ENCODE assay signal across 1 cellular context in the genomic region with DNA sequence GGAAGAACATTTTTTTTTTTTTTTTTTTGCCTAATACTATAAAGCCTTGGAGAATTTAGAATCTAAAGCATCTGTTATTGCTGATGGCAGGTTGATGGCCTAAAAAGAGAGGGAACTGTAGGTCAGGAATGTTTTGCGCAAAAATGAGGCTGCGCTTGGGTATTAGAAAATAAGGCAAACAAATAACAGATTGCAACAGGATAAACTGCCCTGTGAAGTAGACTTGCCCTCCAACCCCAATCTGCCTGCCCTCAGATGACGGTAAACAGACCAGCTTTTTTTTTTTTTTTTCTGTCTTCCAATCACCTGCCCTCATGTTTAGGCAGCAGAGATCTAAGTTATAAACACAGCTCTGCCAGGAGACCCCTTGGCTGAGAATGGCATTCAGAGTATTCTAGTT.
TF ChIP-seq lines count a peak whose summit lies in the region.

No MANE protein-coding gene starts in this region.

TF ChIP-seq in HepG2, 621 proteins besides CTCF, POLR2A, EP300 and RAD21 (continued from another document and continues in another):
- TF ChIP-seq, protein P1, sequence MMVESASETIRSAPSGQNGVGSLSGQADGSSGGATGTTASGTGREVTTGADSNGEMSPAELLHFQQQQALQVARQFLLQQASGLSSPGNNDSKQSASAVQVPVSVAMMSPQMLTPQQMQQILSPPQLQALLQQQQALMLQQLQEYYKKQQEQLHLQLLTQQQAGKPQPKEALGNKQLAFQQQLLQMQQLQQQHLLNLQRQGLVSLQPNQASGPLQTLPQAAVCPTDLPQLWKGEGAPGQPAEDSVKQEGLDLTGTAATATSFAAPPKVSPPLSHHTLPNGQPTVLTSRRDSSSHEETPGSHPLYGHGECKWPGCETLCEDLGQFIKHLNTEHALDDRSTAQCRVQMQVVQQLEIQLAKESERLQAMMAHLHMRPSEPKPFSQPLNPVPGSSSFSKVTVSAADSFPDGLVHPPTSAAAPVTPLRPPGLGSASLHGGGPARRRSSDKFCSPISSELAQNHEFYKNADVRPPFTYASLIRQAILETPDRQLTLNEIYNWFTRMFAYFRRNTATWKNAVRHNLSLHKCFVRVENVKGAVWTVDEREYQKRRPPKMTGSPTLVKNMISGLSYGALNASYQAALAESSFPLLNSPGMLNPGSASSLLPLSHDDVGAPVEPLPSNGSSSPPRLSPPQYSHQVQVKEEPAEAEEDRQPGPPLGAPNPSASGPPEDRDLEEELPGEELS (CRISPR knock-in tag; IDR thresholded peaks at IDR 0.05), result peak; percentile 99
- peak; percentile 96 for TF ChIP-seq MED1 (CRISPR knock-in tag; IDR thresholded peaks at IDR 0.05)
- 0 out of 2 replicates have a peak, but pooled peaks have one; percentile 66 for TF ChIP-seq NKX3-1 (CRISPR knock-in tag; IDR thresholded peaks at IDR 0.05)
- TF ChIP-seq ZFP62 (CRISPR knock-in tag; IDR thresholded peaks at IDR 0.05), result no peak
- TF ChIP-seq ZNF563 (CRISPR knock-in tag; IDR thresholded peaks at IDR 0.05), result no peak
- TF ChIP-seq, protein P2, sequence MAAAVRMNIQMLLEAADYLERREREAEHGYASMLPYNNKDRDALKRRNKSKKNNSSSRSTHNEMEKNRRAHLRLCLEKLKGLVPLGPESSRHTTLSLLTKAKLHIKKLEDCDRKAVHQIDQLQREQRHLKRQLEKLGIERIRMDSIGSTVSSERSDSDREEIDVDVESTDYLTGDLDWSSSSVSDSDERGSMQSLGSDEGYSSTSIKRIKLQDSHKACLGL (CRISPR knock-in tag; IDR thresholded peaks at IDR 0.05), result no peak
- no peak for TF ChIP-seq ZBTB21 (CRISPR knock-in tag; IDR thresholded peaks at IDR 0.05)
- TF ChIP-seq, protein P3, sequence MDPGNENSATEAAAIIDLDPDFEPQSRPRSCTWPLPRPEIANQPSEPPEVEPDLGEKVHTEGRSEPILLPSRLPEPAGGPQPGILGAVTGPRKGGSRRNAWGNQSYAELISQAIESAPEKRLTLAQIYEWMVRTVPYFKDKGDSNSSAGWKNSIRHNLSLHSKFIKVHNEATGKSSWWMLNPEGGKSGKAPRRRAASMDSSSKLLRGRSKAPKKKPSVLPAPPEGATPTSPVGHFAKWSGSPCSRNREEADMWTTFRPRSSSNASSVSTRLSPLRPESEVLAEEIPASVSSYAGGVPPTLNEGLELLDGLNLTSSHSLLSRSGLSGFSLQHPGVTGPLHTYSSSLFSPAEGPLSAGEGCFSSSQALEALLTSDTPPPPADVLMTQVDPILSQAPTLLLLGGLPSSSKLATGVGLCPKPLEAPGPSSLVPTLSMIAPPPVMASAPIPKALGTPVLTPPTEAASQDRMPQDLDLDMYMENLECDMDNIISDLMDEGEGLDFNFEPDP (CRISPR knock-in tag; conservative IDR thresholded peaks at IDR 0.05), result no peak
- TF ChIP-seq MAZ (IDR thresholded peaks at IDR 0.05; ENCODE audit: borderline replicate concordance, low read depth, low read length), result no peak
- TF ChIP-seq MAZ (CRISPR knock-in tag; IDR thresholded peaks at IDR 0.05; ENCODE audit: low read depth), result no peak
- TF ChIP-seq BORCS8-MEF2B (CRISPR knock-in tag; IDR thresholded peaks at IDR 0.05), result no peak
- TF ChIP-seq ZSCAN20 (CRISPR knock-in tag; IDR thresholded peaks at IDR 0.05; ENCODE audit: borderline replicate concordance), result peak; percentile 65; the same call in 1 of the 2 replicates
- peak; percentile 82; the same call in 1 of the 2 replicates for TF ChIP-seq HOXA3 (CRISPR knock-in tag; IDR thresholded peaks at IDR 0.05)
- no peak for TF ChIP-seq ZSCAN29 (CRISPR knock-in tag; conservative IDR thresholded peaks at IDR 0.05)
- TF ChIP-seq HDAC6 (IDR thresholded peaks at IDR 0.05; ENCODE audit: low read depth, low read length), result no peak
- no peak for TF ChIP-seq SMARCC2 (IDR thresholded peaks at IDR 0.05)
- TF ChIP-seq ZNF746 (CRISPR knock-in tag; IDR thresholded peaks at IDR 0.05), result peak; percentile 47; the same call in 1 of the 2 replicates
- TF ChIP-seq TCF12 (IDR thresholded peaks at IDR 0.05), result no peak
- TF ChIP-seq TCF12 (CRISPR knock-in tag; IDR thresholded peaks at IDR 0.05), result peak; percentile 74; the same call in 1 of the 2 replicates
- TF ChIP-seq, protein P4, sequence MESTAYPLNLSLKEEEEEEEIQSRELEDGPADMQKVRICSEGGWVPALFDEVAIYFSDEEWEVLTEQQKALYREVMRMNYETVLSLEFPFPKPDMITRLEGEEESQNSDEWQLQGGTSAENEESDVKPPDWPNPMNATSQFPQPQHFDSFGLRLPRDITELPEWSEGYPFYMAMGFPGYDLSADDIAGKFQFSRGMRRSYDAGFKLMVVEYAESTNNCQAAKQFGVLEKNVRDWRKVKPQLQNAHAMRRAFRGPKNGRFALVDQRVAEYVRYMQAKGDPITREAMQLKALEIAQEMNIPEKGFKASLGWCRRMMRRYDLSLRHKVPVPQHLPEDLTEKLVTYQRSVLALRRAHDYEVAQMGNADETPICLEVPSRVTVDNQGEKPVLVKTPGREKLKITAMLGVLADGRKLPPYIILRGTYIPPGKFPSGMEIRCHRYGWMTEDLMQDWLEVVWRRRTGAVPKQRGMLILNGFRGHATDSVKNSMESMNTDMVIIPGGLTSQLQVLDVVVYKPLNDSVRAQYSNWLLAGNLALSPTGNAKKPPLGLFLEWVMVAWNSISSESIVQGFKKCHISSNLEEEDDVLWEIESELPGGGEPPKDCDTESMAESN (CRISPR knock-in tag; conservative IDR thresholded peaks at IDR 0.05), result peak; percentile 90; the same call in 1 of the 2 replicates
- TF ChIP-seq SMARCE1 (IDR thresholded peaks at IDR 0.05; ENCODE audit: borderline replicate concordance), result no peak
- TF ChIP-seq YEATS2 (CRISPR knock-in tag; IDR thresholded peaks at IDR 0.05; ENCODE audit: borderline replicate concordance), result no peak
- TF ChIP-seq ZKSCAN1 (IDR thresholded peaks at IDR 0.05; ENCODE audit: low read length), result no peak
- no peak for TF ChIP-seq ZNF737 (CRISPR knock-in tag; IDR thresholded peaks at IDR 0.05; ENCODE audit: borderline replicate concordance)
- TF ChIP-seq, protein P5, sequence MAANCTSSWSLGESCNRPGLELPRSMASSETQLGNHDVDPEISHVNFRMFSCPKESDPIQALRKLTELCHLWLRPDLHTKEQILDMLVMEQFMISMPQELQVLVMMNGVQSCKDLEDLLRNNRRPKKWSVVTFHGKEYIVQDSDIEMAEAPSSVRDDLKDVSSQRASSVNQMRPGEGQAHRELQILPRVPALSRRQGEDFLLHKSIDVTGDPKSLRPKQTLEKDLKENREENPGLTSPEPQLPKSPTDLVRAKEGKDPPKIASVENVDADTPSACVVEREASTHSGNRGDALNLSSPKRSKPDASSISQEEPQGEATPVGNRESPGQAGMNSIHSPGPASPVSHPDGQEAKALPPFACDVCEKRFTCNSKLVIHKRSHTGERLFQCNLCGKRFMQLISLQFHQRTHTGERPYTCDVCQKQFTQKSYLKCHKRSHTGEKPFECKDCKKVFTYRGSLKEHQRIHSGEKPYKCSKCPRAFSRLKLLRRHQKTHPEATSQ (CRISPR knock-in tag; IDR thresholded peaks at IDR 0.05; ENCODE audit: borderline replicate concordance), result no peak
- TF ChIP-seq, protein P6, sequence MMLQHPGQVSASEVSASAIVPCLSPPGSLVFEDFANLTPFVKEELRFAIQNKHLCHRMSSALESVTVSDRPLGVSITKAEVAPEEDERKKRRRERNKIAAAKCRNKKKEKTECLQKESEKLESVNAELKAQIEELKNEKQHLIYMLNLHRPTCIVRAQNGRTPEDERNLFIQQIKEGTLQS (CRISPR knock-in tag; IDR thresholded peaks at IDR 0.05), result no peak
- TF ChIP-seq MAFG (CRISPR knock-in tag; IDR thresholded peaks at IDR 0.05), result no peak
- TF ChIP-seq HMG20B (CRISPR knock-in tag; conservative IDR thresholded peaks at IDR 0.05), result peak; percentile 92
- peak; percentile 18; the same call in 1 of the 2 replicates for TF ChIP-seq ZFX (CRISPR knock-in tag; IDR thresholded peaks at IDR 0.05; ENCODE audit: low read depth)
- TF ChIP-seq ZNF557 (CRISPR knock-in tag; IDR thresholded peaks at IDR 0.05), result no peak; the same call in 1 of the 2 replicates
- no peak for TF ChIP-seq SRSF4 (IDR thresholded peaks at IDR 0.05; ENCODE audit: low read depth, low read length, poor library complexity, severe bottlenecking)
- no peak for TF ChIP-seq GLI4 (CRISPR knock-in tag; IDR thresholded peaks at IDR 0.05; ENCODE audit: borderline replicate concordance)
- 0 out of 2 replicates have a peak, but pooled peaks have one; percentile 33 for TF ChIP-seq ZNF775 (CRISPR knock-in tag; IDR thresholded peaks at IDR 0.05; ENCODE audit: borderline replicate concordance)
- TF ChIP-seq ZNF562 (CRISPR knock-in tag; IDR thresholded peaks at IDR 0.05; ENCODE audit: borderline replicate concordance), result no peak
- no peak for TF ChIP-seq JARID2 (CRISPR knock-in tag; IDR thresholded peaks at IDR 0.05; ENCODE audit: insufficient replicate concordance)
- peak; percentile 97 for TF ChIP-seq GFI1 (CRISPR knock-in tag; IDR thresholded peaks at IDR 0.05; ENCODE audit: borderline replicate concordance)
- TF ChIP-seq, protein P7, sequence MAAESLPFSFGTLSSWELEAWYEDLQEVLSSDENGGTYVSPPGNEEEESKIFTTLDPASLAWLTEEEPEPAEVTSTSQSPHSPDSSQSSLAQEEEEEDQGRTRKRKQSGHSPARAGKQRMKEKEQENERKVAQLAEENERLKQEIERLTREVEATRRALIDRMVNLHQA (CRISPR knock-in tag; IDR thresholded peaks at IDR 0.05), result no peak
- TF ChIP-seq, protein P8, sequence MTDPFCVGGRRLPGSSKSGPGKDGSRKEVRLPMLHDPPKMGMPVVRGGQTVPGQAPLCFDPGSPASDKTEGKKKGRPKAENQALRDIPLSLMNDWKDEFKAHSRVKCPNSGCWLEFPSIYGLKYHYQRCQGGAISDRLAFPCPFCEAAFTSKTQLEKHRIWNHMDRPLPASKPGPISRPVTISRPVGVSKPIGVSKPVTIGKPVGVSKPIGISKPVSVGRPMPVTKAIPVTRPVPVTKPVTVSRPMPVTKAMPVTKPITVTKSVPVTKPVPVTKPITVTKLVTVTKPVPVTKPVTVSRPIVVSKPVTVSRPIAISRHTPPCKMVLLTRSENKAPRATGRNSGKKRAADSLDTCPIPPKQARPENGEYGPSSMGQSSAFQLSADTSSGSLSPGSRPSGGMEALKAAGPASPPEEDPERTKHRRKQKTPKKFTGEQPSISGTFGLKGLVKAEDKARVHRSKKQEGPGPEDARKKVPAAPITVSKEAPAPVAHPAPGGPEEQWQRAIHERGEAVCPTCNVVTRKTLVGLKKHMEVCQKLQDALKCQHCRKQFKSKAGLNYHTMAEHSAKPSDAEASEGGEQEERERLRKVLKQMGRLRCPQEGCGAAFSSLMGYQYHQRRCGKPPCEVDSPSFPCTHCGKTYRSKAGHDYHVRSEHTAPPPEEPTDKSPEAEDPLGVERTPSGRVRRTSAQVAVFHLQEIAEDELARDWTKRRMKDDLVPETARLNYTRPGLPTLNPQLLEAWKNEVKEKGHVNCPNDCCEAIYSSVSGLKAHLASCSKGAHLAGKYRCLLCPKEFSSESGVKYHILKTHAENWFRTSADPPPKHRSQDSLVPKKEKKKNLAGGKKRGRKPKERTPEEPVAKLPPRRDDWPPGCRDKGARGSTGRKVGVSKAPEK (CRISPR knock-in tag; IDR thresholded peaks at IDR 0.05; ENCODE audit: borderline replicate concordance), result no peak
- TF ChIP-seq YEATS4 (CRISPR knock-in tag; IDR thresholded peaks at IDR 0.05; ENCODE audit: borderline replicate concordance), result peak; percentile 52; the same call in 1 of the 2 replicates
- TF ChIP-seq, protein P9, sequence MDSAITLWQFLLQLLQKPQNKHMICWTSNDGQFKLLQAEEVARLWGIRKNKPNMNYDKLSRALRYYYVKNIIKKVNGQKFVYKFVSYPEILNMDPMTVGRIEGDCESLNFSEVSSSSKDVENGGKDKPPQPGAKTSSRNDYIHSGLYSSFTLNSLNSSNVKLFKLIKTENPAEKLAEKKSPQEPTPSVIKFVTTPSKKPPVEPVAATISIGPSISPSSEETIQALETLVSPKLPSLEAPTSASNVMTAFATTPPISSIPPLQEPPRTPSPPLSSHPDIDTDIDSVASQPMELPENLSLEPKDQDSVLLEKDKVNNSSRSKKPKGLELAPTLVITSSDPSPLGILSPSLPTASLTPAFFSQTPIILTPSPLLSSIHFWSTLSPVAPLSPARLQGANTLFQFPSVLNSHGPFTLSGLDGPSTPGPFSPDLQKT (CRISPR knock-in tag; IDR thresholded peaks at IDR 0.05; ENCODE audit: borderline replicate concordance), result no peak
- no peak for TF ChIP-seq SRY (CRISPR knock-in tag; IDR thresholded peaks at IDR 0.05)
- TF ChIP-seq DPF2 (CRISPR knock-in tag; IDR thresholded peaks at IDR 0.05; ENCODE audit: borderline replicate concordance, low read depth), result peak; percentile 81
- TF ChIP-seq, protein P10, sequence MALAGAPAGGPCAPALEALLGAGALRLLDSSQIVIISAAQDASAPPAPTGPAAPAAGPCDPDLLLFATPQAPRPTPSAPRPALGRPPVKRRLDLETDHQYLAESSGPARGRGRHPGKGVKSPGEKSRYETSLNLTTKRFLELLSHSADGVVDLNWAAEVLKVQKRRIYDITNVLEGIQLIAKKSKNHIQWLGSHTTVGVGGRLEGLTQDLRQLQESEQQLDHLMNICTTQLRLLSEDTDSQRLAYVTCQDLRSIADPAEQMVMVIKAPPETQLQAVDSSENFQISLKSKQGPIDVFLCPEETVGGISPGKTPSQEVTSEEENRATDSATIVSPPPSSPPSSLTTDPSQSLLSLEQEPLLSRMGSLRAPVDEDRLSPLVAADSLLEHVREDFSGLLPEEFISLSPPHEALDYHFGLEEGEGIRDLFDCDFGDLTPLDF (CRISPR knock-in tag; IDR thresholded peaks at IDR 0.05), result no peak
- peak; percentile 39 for TF ChIP-seq TBL1XR1 (IDR thresholded peaks at IDR 0.05; ENCODE audit: borderline replicate concordance, low read length, partially characterized antibody)
- no peak for TF ChIP-seq ZNF143 (CRISPR knock-in tag; IDR thresholded peaks at IDR 0.05)
- no peak for TF ChIP-seq ARID2 (CRISPR knock-in tag; IDR thresholded peaks at IDR 0.05; ENCODE audit: borderline replicate concordance)
- TF ChIP-seq, protein P11, sequence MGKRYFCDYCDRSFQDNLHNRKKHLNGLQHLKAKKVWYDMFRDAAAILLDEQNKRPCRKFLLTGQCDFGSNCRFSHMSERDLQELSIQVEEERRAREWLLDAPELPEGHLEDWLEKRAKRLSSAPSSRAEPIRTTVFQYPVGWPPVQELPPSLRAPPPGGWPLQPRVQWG (CRISPR knock-in tag; IDR thresholded peaks at IDR 0.05; ENCODE audit: borderline replicate concordance, low read depth), result no peak
- TF ChIP-seq MIER3 (CRISPR knock-in tag; IDR thresholded peaks at IDR 0.05; ENCODE audit: borderline replicate concordance), result peak; percentile 80; the same call in 1 of the 2 replicates
- no peak for TF ChIP-seq ZNF468 (CRISPR knock-in tag; IDR thresholded peaks at IDR 0.05)
- TF ChIP-seq, protein P12, sequence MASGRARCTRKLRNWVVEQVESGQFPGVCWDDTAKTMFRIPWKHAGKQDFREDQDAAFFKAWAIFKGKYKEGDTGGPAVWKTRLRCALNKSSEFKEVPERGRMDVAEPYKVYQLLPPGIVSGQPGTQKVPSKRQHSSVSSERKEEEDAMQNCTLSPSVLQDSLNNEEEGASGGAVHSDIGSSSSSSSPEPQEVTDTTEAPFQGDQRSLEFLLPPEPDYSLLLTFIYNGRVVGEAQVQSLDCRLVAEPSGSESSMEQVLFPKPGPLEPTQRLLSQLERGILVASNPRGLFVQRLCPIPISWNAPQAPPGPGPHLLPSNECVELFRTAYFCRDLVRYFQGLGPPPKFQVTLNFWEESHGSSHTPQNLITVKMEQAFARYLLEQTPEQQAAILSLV (CRISPR knock-in tag; IDR thresholded peaks at IDR 0.05; ENCODE audit: borderline replicate concordance), result no peak
- peak; percentile 57; the same call in 1 of the 2 replicates for TF ChIP-seq KDM6A (CRISPR knock-in tag; IDR thresholded peaks at IDR 0.05; ENCODE audit: low read depth)
- TF ChIP-seq ZNF747 (CRISPR knock-in tag; IDR thresholded peaks at IDR 0.05; ENCODE audit: borderline replicate concordance), result peak; percentile 84
- peak; percentile 79; the same call in 1 of the 2 replicates for TF ChIP-seq SIX1 (CRISPR knock-in tag; IDR thresholded peaks at IDR 0.05; ENCODE audit: borderline replicate concordance)
